ENCODE assay signal across 8 cellular contexts in genomic region chr17:30021708-30022317, GRCh38.
A peak's percentile ranks its signal among the peaks of the same experiment; 100 is the strongest.
DNase-seq lines count a peak whose midpoint lies in the region; ATAC-seq and TF ChIP-seq lines count a peak whose summit lies in the region.

No MANE protein-coding gene starts in this region.

- H3K27me3 ChIP-seq in Panc1 (ENCODE audit: control insufficient read depth, insufficient read depth, low read length) (no peaks in the 10 kb centered on the region), brain microvascular endothelial cell (replicated peaks) (no peaks in the 10 kb centered on the region), suprapubic skin (no peaks in the 10 kb centered on the region)

- BruUV-seq in Panc1 (replicated peaks; lab: Mats Ljungman, UMichigan), result no TSS peak

- peak; percentile 80 for ATAC-seq in Panc1
- no peak for ATAC-seq in GM21515 (IDR thresholded peaks at IDR 0.05; ENCODE audit: unreplicated experiment)

- CTCF ChIA-PET in Panc1 (lab: Charles Lee), result interaction anchor here (0.6 to 1.1 kb wide), 5 partner anchors 82 to 382 kb away, joined by 3 to 8 read pairs (median 6); no protein-coding TSS in a partner anchor

- H3K9me3 ChIP-seq in Panc1 (ENCODE audit: control insufficient read depth, insufficient read depth, low read depth, low read length) (no peaks in the 10 kb centered on the region), suprapubic skin (no peaks in the 10 kb centered on the region)

- H3K36me3 ChIP-seq in Panc1 (ENCODE audit: control insufficient read depth, insufficient read depth, low read length) (no peaks in the 10 kb centered on the region), brain microvascular endothelial cell (replicated peaks) (no peaks in the 10 kb centered on the region), suprapubic skin (no peaks in the 10 kb centered on the region)

- in situ Hi-C loops in Panc1 (cut with HindIII; ENCODE audit: low pct_unique_long_range_greater_than_20kb, low sequenced_read_pairs) (no loop called here), brain microvascular endothelial cell (cut with HindIII; ENCODE audit: low pct_ligation_motif_present, low sequenced_read_pairs) (no loop called here)

- H3K27ac ChIP-seq in Panc1 (ENCODE audit: low read length) (no peak overlapping the region), brain microvascular endothelial cell (no peak overlapping the region), suprapubic skin (no peak overlapping the region)

- 21% methylated on average over 4 of the region's 4 CpGs for WGBS in suprapubic skin

- H3K4me3 ChIP-seq in Panc1 (ENCODE audit: low read depth in 2 of 2, low read length in 2 of 2) (no peak overlapping the region), brain microvascular endothelial cell (ENCODE audit: low read depth, low read length) (no peak overlapping the region), suprapubic skin (no peak overlapping the region)

- peak; percentile 81; the same call in 1 of the 2 replicates for TF ChIP-seq CTCF in Panc1 (IDR thresholded peaks at IDR 0.05)
- peak; percentile 72 for TF ChIP-seq CTCF in brain microvascular endothelial cell (IDR thresholded peaks at IDR 0.05; ENCODE audit: low read depth, low read length, missing control alignments)
- TF ChIP-seq CTCF in suprapubic skin (IDR thresholded peaks at IDR 0.05), result peak; percentile 56 to 74

- intact Hi-C loops in Panc1 (cut with micrococcal nuclease; ENCODE audit: unreplicated experiment), result loop anchor here (2.0 to 5.0 kb wide), 2 partner anchors 85 to 215 kb away; no protein-coding TSS in a partner anchor

- no peaks in the 10 kb centered on the region for H3K4me1 ChIP-seq in Panc1 (ENCODE audit: control insufficient read depth, insufficient read depth, low read length)
- H3K4me1 ChIP-seq in suprapubic skin, result peaks cover 3% of the 10 kb centered on the region

- TF ChIP-seq EP300 in Ishikawa (IDR thresholded peaks at IDR 0.05; ENCODE audit: borderline replicate concordance) (no peak), suprapubic skin (IDR thresholded peaks at IDR 0.05) (no peak)

- DNase-seq in NCI-H2171 treated with DMSO at 0.1 percent for 48 hours (lab: John Stamatoyannopoulos, UW) (peak; percentile 58), NCI-H2171 (lab: John Stamatoyannopoulos, UW) (no peak), Panc1 (ENCODE audit: low read depth, low spot score) (peak; percentile 28), brain microvascular endothelial cell (peak; percentile 47), kidney glomerular epithelial cell (lab: John Stamatoyannopoulos, UW) (peak; percentile 60), suprapubic skin (ENCODE audit: low spot score in 2 of 2) (no peak)

- no peak for TF ChIP-seq POLR2A in suprapubic skin (IDR thresholded peaks at IDR 0.05)

- POLR2A ChIA-PET in Panc1 (lab: Charles Lee), result no interaction called here

- TF ChIP-seq RAD21 in Ishikawa (IDR thresholded peaks at IDR 0.05; ENCODE audit: low read depth), result peak; percentile 79

TF ChIP-seq in Ishikawa, 13 proteins besides CTCF, POLR2A, EP300 and RAD21:
- no peak for TF ChIP-seq TEAD4 (IDR thresholded peaks at IDR 0.05)
- no peak for TF ChIP-seq YY1 (IDR thresholded peaks at IDR 0.05; ENCODE audit: low read depth)
- no peak for TF ChIP-seq TCF12 (IDR thresholded peaks at IDR 0.05; ENCODE audit: low read depth)
- TF ChIP-seq REST (IDR thresholded peaks at IDR 0.05; ENCODE audit: low read depth), result no peak
- no peak for TF ChIP-seq CEBPB (IDR thresholded peaks at IDR 0.05)
- no peak for TF ChIP-seq CREB1 (IDR thresholded peaks at IDR 0.05; ENCODE audit: low read depth)
- no peak for TF ChIP-seq NFIC (IDR thresholded peaks at IDR 0.05)
- TF ChIP-seq MAX (IDR thresholded peaks at IDR 0.05), result no peak
- no peak for TF ChIP-seq ZBTB7A (IDR thresholded peaks at IDR 0.05; ENCODE audit: low read depth)
- no peak for TF ChIP-seq EGR1 (IDR thresholded peaks at IDR 0.05)
- no peak for TF ChIP-seq TAF1 (IDR thresholded peaks at IDR 0.05; ENCODE audit: low read depth)
- TF ChIP-seq FOXM1 (IDR thresholded peaks at IDR 0.05; ENCODE audit: borderline replicate concordance, low read depth), result no peak
- no peak for TF ChIP-seq USF1 (IDR thresholded peaks at IDR 0.05)
TF ChIP-seq in Ishikawa: peak in this region for 0.

Comparison
In these comparisons a context has a peak if more than half of its experiments do, and no peak if none do; other contexts are left out.
1. DNase-seq: peak in NCI-H2171 treated with DMSO at 0.1 percent for 48 hours (single experiment), Panc1 (single experiment), brain microvascular endothelial cell (single experiment) and kidney glomerular epithelial cell (single experiment); none in NCI-H2171 (single experiment) and suprapubic skin (0 of 2).
2. Peak in every context shown above with its lines, with median percentiles within 50 percentile points of each other: CTCF ChIP-seq.